Comparison of ENCODE assay signal across 8 cellular contexts in the genomic region with DNA sequence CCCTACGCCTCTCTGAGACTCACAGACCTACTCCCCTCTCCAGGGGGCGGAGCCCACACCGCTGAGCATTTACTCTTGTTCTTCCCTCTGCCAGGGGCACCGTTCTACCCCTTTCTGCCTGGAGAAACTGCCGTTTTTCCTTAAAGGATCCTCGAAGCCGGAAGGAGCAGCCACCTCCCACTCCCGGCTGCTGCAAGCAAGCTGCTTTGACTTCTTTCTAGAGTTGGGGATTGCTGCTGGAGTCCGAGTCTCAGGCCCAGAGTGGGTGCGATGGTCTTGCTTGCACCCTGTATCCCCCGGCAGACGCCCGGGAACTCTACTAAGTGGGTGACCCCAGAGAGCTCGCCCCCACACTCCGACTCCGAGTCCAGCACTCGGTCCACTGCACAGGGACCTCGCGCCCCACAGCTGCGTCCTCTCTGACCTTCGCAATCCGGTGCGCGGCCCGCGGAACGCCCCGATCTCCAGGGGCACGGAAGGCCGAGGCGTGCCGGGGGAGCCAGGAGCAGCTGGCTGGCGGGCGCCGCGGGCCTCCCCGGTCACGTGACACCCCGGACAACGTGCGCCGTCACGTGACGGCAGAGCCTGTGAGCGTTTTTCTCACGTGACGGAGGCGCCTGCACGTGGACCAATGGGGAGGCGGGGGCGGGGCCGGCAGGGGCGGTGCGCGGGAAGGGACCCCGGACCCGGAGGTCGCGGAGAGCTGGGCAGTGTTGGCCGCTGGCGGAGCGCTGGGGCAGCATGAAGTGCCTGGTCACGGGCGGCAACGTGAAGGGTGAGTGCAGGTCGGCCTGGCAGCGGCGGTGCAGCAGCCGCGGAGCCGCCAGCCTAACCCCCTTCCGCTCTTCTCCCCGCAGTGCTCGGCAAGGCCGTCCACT. TPM values are rescaled to one million over a fixed set of nuclear protein-coding genes. Genes with fewer than 3 reads are reported as not detected.
DNase-seq lines count a peak whose midpoint lies in the region; ATAC-seq and TF ChIP-seq lines count a peak whose summit lies in the region.

Gene RAD9A, plus strand, starts transcription at position 683 of the 878 bp plus-strand sequence. Its CDS starts 59 bp downstream, at position 742.

- H3K4me3 ChIP-seq in Jurkat, Clone E6-1 (ENCODE audit: low read length) = peak within 1 kb of the TSS; percentile 89
- H3K4me3 ChIP-seq in muscle layer of colon (ENCODE audit: low read depth in 1 of 2, low read length in 2 of 2) = peak within 1 kb of the TSS; percentile 92 to 98

- peak within 1 kb of the TSS; percentile 89 for H3K27ac ChIP-seq in muscle layer of colon (ENCODE audit: low read depth, low read length)

- peak; percentile 70 for TF ChIP-seq POLR2A in erythroblast (IDR thresholded peaks at IDR 0.05; ENCODE audit: low read length)

- DNase-seq in COLO829 (ENCODE audit: low spot score) (peak; percentile 96), erythroblast (lab: John Stamatoyannopoulos, UW) (peak; percentile 97 to 98)
- peak; percentile 89 for DNase-seq in Jurkat, Clone E6-1 (ENCODE audit: low read depth, low spot score)
- DNase-seq in activated T-cell treated with anti-CD3 and anti-CD28 coated beads, Interleukin-2, amount 50 U/mL, for 1 hour = peak; percentile 88
- DNase-seq in stimulated activated CD8-positive, alpha-beta memory T cell treated with anti-CD3 and anti-CD28 coated beads, Interleukin-4, amount 100 ng/mL, for 48 hours = peak; percentile 94

- H3K9me3 ChIP-seq in muscle layer of colon (ENCODE audit: low read length) = no peaks in the 10 kb centered on the region

- peak; percentile 38 for ATAC-seq in GM21526 (IDR thresholded peaks at IDR 0.05; ENCODE audit: low FRiP score, unreplicated experiment)

- H3K36me3 ChIP-seq in muscle layer of colon (ENCODE audit: insufficient read depth, low read length) = no peaks in the 10 kb centered on the region

- peaks cover 13% of the 10 kb centered on the region for H3K4me1 ChIP-seq in muscle layer of colon (ENCODE audit: insufficient read depth, low read length)

- H3K9ac ChIP-seq in muscle layer of colon (ENCODE audit: low read length) = peak within 1 kb of the TSS; percentile 70

- no peaks in the 10 kb centered on the region for H3K27me3 ChIP-seq in muscle layer of colon (ENCODE audit: control insufficient read depth in 1 of 2, insufficient read depth in 2 of 2, low read length in 2 of 2)

TF ChIP-seq in PFSK-1, 5 proteins besides CTCF, POLR2A, EP300 and RAD21:
- TF ChIP-seq TAF1 (IDR thresholded peaks at IDR 0.05; ENCODE audit: borderline replicate concordance, insufficient read depth, low read length) (peak; percentile 76; the same call in 1 of the 2 replicates), FOXP2 (optimal IDR thresholded peaks at IDR 0.05; ENCODE audit: borderline replicate concordance, extremely low read depth, extremely low read length, insufficient read depth) (peak; percentile 90), SIN3A (IDR thresholded peaks at IDR 0.05; ENCODE audit: borderline replicate concordance, insufficient read depth, low read length) (peak; percentile 97), POLR2AphosphoS5 (IDR thresholded peaks at IDR 0.05; ENCODE audit: low read depth, low read length) (peak; percentile 64)
- TF ChIP-seq, protein P1, sequence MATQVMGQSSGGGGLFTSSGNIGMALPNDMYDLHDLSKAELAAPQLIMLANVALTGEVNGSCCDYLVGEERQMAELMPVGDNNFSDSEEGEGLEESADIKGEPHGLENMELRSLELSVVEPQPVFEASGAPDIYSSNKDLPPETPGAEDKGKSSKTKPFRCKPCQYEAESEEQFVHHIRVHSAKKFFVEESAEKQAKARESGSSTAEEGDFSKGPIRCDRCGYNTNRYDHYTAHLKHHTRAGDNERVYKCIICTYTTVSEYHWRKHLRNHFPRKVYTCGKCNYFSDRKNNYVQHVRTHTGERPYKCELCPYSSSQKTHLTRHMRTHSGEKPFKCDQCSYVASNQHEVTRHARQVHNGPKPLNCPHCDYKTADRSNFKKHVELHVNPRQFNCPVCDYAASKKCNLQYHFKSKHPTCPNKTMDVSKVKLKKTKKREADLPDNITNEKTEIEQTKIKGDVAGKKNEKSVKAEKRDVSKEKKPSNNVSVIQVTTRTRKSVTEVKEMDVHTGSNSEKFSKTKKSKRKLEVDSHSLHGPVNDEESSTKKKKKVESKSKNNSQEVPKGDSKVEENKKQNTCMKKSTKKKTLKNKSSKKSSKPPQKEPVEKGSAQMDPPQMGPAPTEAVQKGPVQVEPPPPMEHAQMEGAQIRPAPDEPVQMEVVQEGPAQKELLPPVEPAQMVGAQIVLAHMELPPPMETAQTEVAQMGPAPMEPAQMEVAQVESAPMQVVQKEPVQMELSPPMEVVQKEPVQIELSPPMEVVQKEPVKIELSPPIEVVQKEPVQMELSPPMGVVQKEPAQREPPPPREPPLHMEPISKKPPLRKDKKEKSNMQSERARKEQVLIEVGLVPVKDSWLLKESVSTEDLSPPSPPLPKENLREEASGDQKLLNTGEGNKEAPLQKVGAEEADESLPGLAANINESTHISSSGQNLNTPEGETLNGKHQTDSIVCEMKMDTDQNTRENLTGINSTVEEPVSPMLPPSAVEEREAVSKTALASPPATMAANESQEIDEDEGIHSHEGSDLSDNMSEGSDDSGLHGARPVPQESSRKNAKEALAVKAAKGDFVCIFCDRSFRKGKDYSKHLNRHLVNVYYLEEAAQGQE (IDR thresholded peaks at IDR 0.05; ENCODE audit: insufficient read depth in 1 of 2, low read depth in 2 of 2, low read length in 2 of 2) = no peak

RNA-seq across cellular contexts. Expression of gene RAD9A, which starts in this region (rescaled TPM):
- 38.0 TPM for polyA plus RNA-seq in Jurkat, Clone E6-1 (2012; ENCODE audit: insufficient read depth, insufficient read length)
- 38.8 TPM for polyA plus RNA-seq in PFSK-1 (2012; ENCODE audit: insufficient read length, low read depth)

Comparison
In these comparisons a context has a peak if more than half of its experiments do, and no peak if none do; other contexts are left out.
1. Peak in every context shown above with its lines: DNase-seq, ATAC-seq, H3K4me3 ChIP-seq and H3K27ac ChIP-seq.